Comparison of ENCODE assay signal across 28 cellular contexts in the genomic region with DNA sequence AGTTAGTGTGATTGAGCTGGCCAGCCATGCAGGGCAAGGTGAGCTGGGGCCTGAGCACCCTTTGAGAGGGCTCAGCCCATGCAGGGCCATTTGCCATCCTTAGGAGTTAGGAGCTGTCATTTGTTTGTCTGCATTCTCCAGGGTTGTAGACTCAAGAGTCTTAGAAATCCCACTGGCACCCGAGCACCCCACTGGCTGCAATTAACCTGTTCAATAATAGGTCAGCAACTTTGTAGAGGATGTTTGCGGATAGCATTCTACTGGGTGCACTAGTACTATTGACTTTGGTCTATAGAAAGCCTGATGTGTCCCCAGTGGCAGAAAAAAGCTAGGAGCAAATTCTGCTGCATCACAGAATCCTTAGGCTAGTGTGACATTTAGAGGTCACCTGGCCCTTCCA.
"Had no signal": no experiment of that assay in that cellular context is flagged by ENCODE, and none has a peak within 500 bp of the region (broad histone marks: within the 10 kb centered on the region; RNA-seq: fewer than 3 reads in every experiment).

No MANE protein-coding gene starts in this region.

- H3K36me3 ChIP-seq: neutrophil, ovary, spleen, suprapubic skin, tibial artery, transverse colon, upper lobe of right lung, uterus had no signal

- H3K4me3 ChIP-seq: ovary, psoas muscle, skin epidermis, smooth muscle cell, spleen, suprapubic skin, testis, tibial artery, transverse colon, upper lobe of right lung, uterus had no signal

- H3K4me1 ChIP-seq: parathyroid adenoma, psoas muscle, spleen, suprapubic skin, testis, tibial artery, transverse colon, upper lobe of right lung, uterus had no signal

- H3K27me3 ChIP-seq: neutrophil, ovary, spleen, suprapubic skin, testis, tibial artery, transverse colon, upper lobe of right lung, uterus had no signal

- ATAC-seq: naive thymus-derived CD8-positive, alpha-beta T cell; right cardiac atrium; sciatic nerve; stimulated activated memory B cell treated with anti-CD40 and anti-IgM and Interleukin-4, amounts not matched to agents 10 μg/mL and 1 μg/mL and 100 μg/mL, for 72 hours; stimulated activated naive CD8-positive, alpha-beta T cell treated with anti-CD3 and anti-CD28 coated beads, Interleukin-15, amount 100 ng/mL, for 72 hours; stimulated activated naive CD8-positive, alpha-beta T cell treated with anti-CD3 and anti-CD28 coated beads, Interleukin-15, Interleukin-2, amounts not matched to agents 100 U/mL and 50 U/mL, for 24 hours; upper lobe of right lung had no signal

- H3K27ac ChIP-seq: neutrophil, ovary, parathyroid adenoma, psoas muscle, skin epidermis, spleen, suprapubic skin, testis, tibial artery, transverse colon, upper lobe of right lung, uterus had no signal

- H3K9me3 ChIP-seq: neutrophil, ovary, testis had no signal

- DNase-seq: naive thymus-derived CD8-positive, alpha-beta T cell; nephron progenitor cell; nucleus accumbens; ovary; posterior cingulate gyrus; psoas muscle; right cardiac atrium; spleen; stimulated activated CD4-positive, alpha-beta T cell treated with anti-CD3 and anti-CD28 coated beads, Interleukin-12 subunit alpha, Interleukin-12 subunit beta, amount 100 ng/mL, for 4 hours; stimulated activated CD4-positive, alpha-beta T cell treated with anti-CD3 and anti-CD28 coated beads, Interleukin-1b, Interleukin-23, amount 100 ng/mL, for 48 hours; stimulated activated CD4-positive, alpha-beta T cell treated with anti-CD3 and anti-CD28 coated beads, Interleukin-4, amount 100 ng/mL, for 1 hour; stimulated activated CD4-positive, alpha-beta T cell treated with anti-CD3 and anti-CD28 coated beads, Interleukin-4, amount 100 ng/mL, for 4 hours; stimulated activated CD8-positive, alpha-beta memory T cell treated with anti-CD3 and anti-CD28 coated beads, Interleukin-4, amount 100 ng/mL, for 48 hours; stimulated activated naive CD4-positive, alpha-beta T cell; stimulated activated naive CD8-positive, alpha-beta T cell treated with anti-CD3 and anti-CD28 coated beads, Interleukin-15, amount 100 ng/mL, for 72 hours; stimulated activated naive CD8-positive, alpha-beta T cell treated with anti-CD3 and anti-CD28 coated beads, Interleukin-15, Interleukin-2, amounts not matched to agents 100 U/mL and 50 U/mL, for 24 hours; testis; tibial artery; transverse colon; upper lobe of right lung; uterus had no signal
